In the genomic region with DNA sequence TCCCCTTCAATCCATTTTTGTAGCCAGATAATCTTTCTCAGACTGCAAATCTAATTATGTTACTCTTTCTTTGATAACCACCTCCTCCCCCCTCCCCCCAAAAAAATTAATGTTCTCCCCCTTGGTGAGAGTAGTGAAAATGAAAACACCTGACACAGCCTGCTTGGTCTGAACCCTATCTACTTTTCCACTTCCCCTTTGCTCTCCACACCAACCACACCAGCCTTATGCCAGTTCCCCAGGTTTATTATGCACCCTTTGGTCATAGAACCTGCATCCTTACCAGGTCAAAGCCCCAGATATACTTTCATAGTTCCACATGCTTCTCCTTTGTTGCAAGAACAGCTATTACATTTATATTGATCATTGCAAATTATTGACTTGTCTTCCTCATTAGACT, we compare ENCODE assay signal across 14 cellular contexts. TPM values are rescaled to one million over a fixed set of nuclear protein-coding genes. Genes with fewer than 3 reads are reported as not detected.
DNase-seq lines count a peak whose midpoint lies in the region; ATAC-seq and TF ChIP-seq lines count a peak whose summit lies in the region.
"Had no signal": no experiment of that assay in that cellular context is flagged by ENCODE, and none has a peak within 500 bp of the region (broad histone marks: within the 10 kb centered on the region; RNA-seq: fewer than 3 reads in every experiment).

No MANE protein-coding gene starts in this region.

- peaks cover 4% of the 10 kb centered on the region for H3K4me1 ChIP-seq in psoas muscle

- no peak for TF ChIP-seq POLR2A in GM18505 (IDR thresholded peaks at IDR 0.05; ENCODE audit: borderline replicate concordance, extremely low read depth, insufficient read depth, insufficient read length)

- H3K36me3 ChIP-seq in psoas muscle (ENCODE audit: insufficient read depth in 1 of 2, low read depth in 1 of 2), result no peaks in the 10 kb centered on the region

- H3K9me3 ChIP-seq in psoas muscle, result no peaks in the 10 kb centered on the region

- ATAC-seq in GM18505 (IDR thresholded peaks at IDR 0.05; ENCODE audit: unreplicated experiment), result peak; percentile 86
- ATAC-seq in GM19452 (IDR thresholded peaks at IDR 0.05; ENCODE audit: unreplicated experiment), result peak; percentile 73
- peak; percentile 84 for ATAC-seq in HG02763 (IDR thresholded peaks at IDR 0.05; ENCODE audit: unreplicated experiment)
- ATAC-seq in HG03457 (IDR thresholded peaks at IDR 0.05; ENCODE audit: unreplicated experiment), result peak; percentile 93
- ATAC-seq in psoas muscle, result no peak

- DNase-seq in hippocampal formation (lab: John Stamatoyannopoulos, UW) (no peak), psoas muscle (no peak)
- DNase-seq in activated CD4-positive, alpha-beta T cell treated with anti-CD3 and anti-CD28 coated beads, Interleukin-2, amount 50 U/mL, for 1 hour, result no peak
- DNase-seq in effector CD8-positive, alpha-beta T cell (lab: John Stamatoyannopoulos, UW), result no peak
- DNase-seq: DMS79; erythroblast; mesenchymal stem cell; stimulated activated CD4-positive, alpha-beta T cell treated with anti-CD3 and anti-CD28 coated beads, Interleukin-12 subunit alpha, Interleukin-12 subunit beta, amount 100 ng/mL, for 4 hours; stimulated activated CD8-positive, alpha-beta memory T cell treated with anti-CD3 and anti-CD28 coated beads, Interleukin-4, amount 100 ng/mL, for 48 hours; T1000 had no signal

- intact Hi-C loops in psoas muscle (cut with DNase I), result loop anchor here in 1 of 2 donors (10.0 kb wide), 1 partner anchor 248 kb away; a partner anchor contains a TSS

- H3K4me3 ChIP-seq in psoas muscle, result no peak overlapping the region

- no peak for TF ChIP-seq CTCF in psoas muscle (IDR thresholded peaks at IDR 0.05)

- no peaks in the 10 kb centered on the region for H3K27me3 ChIP-seq in psoas muscle (ENCODE audit: insufficient read depth in 3 of 3, low read length in 2 of 3)

- H3K27ac ChIP-seq in psoas muscle, result no peak overlapping the region

RNA-seq across cellular contexts. Expression of a gene that starts 19.4 kb away (rescaled TPM):
- 10 to 100 TPM; 15.8 to 26.3 (median 18.9) TPM for total RNA-seq in psoas muscle
- 10 to 100 TPM; 45.8 to 77.5 (median 72.9) TPM for polyA plus RNA-seq in psoas muscle

RNA-seq across cellular contexts. Expression of a gene that starts 53.5 kb away (rescaled TPM):
- total RNA-seq in psoas muscle, result not detected
- polyA plus RNA-seq in psoas muscle, result under 1 TPM in 1 of 3 donors, not detected in 2; 0.03 TPM

Comparison
In these comparisons a context has a peak if more than half of its experiments do, and no peak if none do; other contexts are left out.
1. ATAC-seq: peak in GM18505 (single experiment), GM19452 (single experiment), HG02763 (single experiment) and HG03457 (single experiment); none in psoas muscle (0 of 4).